Comparison of ENCODE assay signal across 15 cellular contexts in the genomic region with DNA sequence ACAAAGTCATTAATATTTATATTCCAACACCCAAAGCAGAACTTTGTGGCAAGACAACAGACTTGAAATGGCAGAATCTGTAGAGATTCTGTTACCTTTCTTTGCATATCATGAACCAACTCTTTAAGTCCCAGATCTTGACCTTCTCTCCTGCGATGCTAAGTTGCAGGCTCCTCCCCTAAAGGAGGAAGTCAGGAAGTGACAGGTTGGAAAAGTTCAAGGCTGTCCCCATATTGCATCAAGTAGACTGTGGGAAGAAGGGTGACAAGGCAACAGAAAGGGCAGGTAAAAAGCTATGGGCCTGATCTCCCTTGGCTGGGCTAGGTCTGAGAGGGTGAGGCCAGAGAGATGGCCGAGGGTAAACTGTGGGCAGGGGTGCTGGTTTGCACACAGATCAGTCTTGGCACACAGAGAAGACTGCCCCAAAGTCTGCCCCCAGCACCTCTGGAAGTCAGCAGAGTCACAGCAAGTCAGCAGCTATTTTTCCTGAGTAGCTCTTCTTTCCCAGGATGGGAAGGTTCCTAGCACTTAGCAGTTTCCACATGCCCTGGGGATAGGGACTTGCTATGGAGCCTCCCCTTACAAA.
DNase-seq lines count a peak whose midpoint lies in the region; ATAC-seq, FAIRE-seq and TF ChIP-seq lines count a peak whose summit lies in the region.
"Had no signal": no experiment of that assay in that cellular context is flagged by ENCODE, and none has a peak within 500 bp of the region (broad histone marks: within the 10 kb centered on the region; RNA-seq: fewer than 3 reads in every experiment).

No MANE protein-coding gene starts in this region.

- H3K36me3 ChIP-seq in HepG2 (replicated peaks in 1 of 2; ENCODE audit: control insufficient read depth in 1 of 2, insufficient read depth in 2 of 2, low read length in 2 of 2) (peaks cover 11 to 42% of the 10 kb centered on the region in 2 experiments), right lobe of liver (no peaks in the 10 kb centered on the region), colonic mucosa (no peaks in the 10 kb centered on the region), neuronal stem cell (replicated peaks in 1 of 2; ENCODE audit: control insufficient read depth in 2 of 2, insufficient read depth in 2 of 2, low read length in 2 of 2) (no peaks in the 10 kb centered on the region)
- H3K36me3 ChIP-seq: HAP-1 had no signal

- H3K79me1 ChIP-seq in neuronal stem cell (ENCODE audit: low read depth, low read length): no peaks in the 10 kb centered on the region

- TF ChIP-seq CTCF in HepG2 (CRISPR knock-in tag; IDR thresholded peaks at IDR 0.05): no peak
- TF ChIP-seq CTCF in right lobe of liver (IDR thresholded peaks at IDR 0.05): no peak
- TF ChIP-seq CTCF in colonic mucosa (IDR thresholded peaks at IDR 0.05): no peak

- peaks cover 22% of the 10 kb centered on the region for H3K4me1 ChIP-seq in HepG2 (ENCODE audit: insufficient read depth, low read length)
- no peaks in the 10 kb centered on the region for H3K4me1 ChIP-seq in right lobe of liver
- peaks cover 7% of the 10 kb centered on the region for H3K4me1 ChIP-seq in colonic mucosa
- H3K4me1 ChIP-seq in neuronal stem cell (ENCODE audit: control insufficient read depth in 2 of 2, insufficient read depth in 1 of 2, low read depth in 1 of 2, low read length in 2 of 2): no peaks in the 10 kb centered on the region
- H3K4me1 ChIP-seq: A549, BLaER1 had no signal

- H2AK5ac ChIP-seq in neuronal stem cell (ENCODE audit: low read depth, low read length): no peak overlapping the region

- no peak overlapping the region for H3K23ac ChIP-seq in neuronal stem cell (ENCODE audit: low read depth, low read length, poor library complexity)

- H4K20me1 ChIP-seq in HepG2 (ENCODE audit: insufficient read depth, low read length): peaks cover 12% of the 10 kb centered on the region; the same call in 1 of the 2 replicates
- H4K20me1 ChIP-seq: BLaER1 had no signal

- H3K4me2 ChIP-seq in HepG2 (ENCODE audit: low read depth, low read length) (no peak overlapping the region), neuronal stem cell (ENCODE audit: insufficient read depth, low read length, poor library complexity, severe bottlenecking) (no peak overlapping the region)
- H3K4me2 ChIP-seq: A549, BLaER1 had no signal

- no peak overlapping the region for H4K91ac ChIP-seq in neuronal stem cell (ENCODE audit: low read depth, low read length, poor library complexity)

- no peak overlapping the region for H3K18ac ChIP-seq in neuronal stem cell (ENCODE audit: low read length)

- H3K4ac ChIP-seq in neuronal stem cell (ENCODE audit: low read length): no peak overlapping the region

- no peak overlapping the region for H3K9ac ChIP-seq in HepG2 (ENCODE audit: insufficient read depth, low read depth, low read length)
- no peak overlapping the region for H3K9ac ChIP-seq in colonic mucosa (ENCODE audit: low read depth in 2 of 2, low read length in 2 of 2)
- no peak overlapping the region for H3K9ac ChIP-seq in neuronal stem cell (ENCODE audit: low read depth, low read length, poor library complexity)
- H3K9ac ChIP-seq: BLaER1 had no signal

- no peak overlapping the region for H3K4me3 ChIP-seq in HepG2 (replicated peaks in 1 of 3; ENCODE audit: insufficient read depth in 1 of 3, low read depth in 2 of 3, low read length in 3 of 3)
- no peak overlapping the region for H3K4me3 ChIP-seq in right lobe of liver
- no peak overlapping the region for H3K4me3 ChIP-seq in colonic mucosa
- no peak overlapping the region for H3K4me3 ChIP-seq in neuronal stem cell (ENCODE audit: low read length in 2 of 2)
- H3K4me3 ChIP-seq: A549, BLaER1, HAP-1 had no signal

- BruUV-seq in HepG2 (replicated peaks; lab: Mats Ljungman, UMichigan): no TSS peak

- H2AFZ ChIP-seq in HepG2 (ENCODE audit: low read length) (no peak overlapping the region), neuronal stem cell (ENCODE audit: low read length) (peak overlapping the region; percentile 46)

- TF ChIP-seq POLR2A in HepG2 (IDR thresholded peaks at IDR 0.05; ENCODE audit: insufficient read depth in 1 of 2, low read depth in 2 of 2, low read length in 2 of 2): no peak
- no peak for TF ChIP-seq POLR2A in right lobe of liver (IDR thresholded peaks at IDR 0.05)

- no peak for DNase-seq in HepG2 (ENCODE audit: low spot score)
- DNase-seq in right lobe of liver: no peak
- DNase-seq in colonic mucosa: no peak
- DNase-seq in neuronal stem cell (ENCODE audit: low spot score): no peak
- DNase-seq in DMS153 treated with DMSO at 0.1 percent for 48 hours (lab: John Stamatoyannopoulos, UW; ENCODE audit: unreplicated experiment): no peak
- DNase-seq: CD4-positive, alpha-beta memory T cell; GDM1 had no signal

- TF ChIP-seq RAD21 in HepG2 (CRISPR knock-in tag; IDR thresholded peaks at IDR 0.05): no peak

- no peaks in the 10 kb centered on the region for H3K79me2 ChIP-seq in HepG2 (ENCODE audit: insufficient read depth, low read length)

- POLR2A ChIA-PET in HepG2 (lab: Yijun Ruan, JAX): no interaction called here

- in situ Hi-C loops in HepG2 (cut with HindIII; ENCODE audit: extremely low pct_ligation_motif_present, low pct_unique_long_range_greater_than_20kb): no loop called here

- H3K14ac ChIP-seq in neuronal stem cell (ENCODE audit: low read length): no peak overlapping the region

- no peak overlapping the region for H4K8ac ChIP-seq in neuronal stem cell (ENCODE audit: low read depth, low read length)

- no peak overlapping the region for H2BK15ac ChIP-seq in neuronal stem cell (ENCODE audit: low read length)

- H3K27me3 ChIP-seq in HepG2 (ENCODE audit: control insufficient read depth in 1 of 2, insufficient read depth in 2 of 2, low read length in 2 of 2): no peaks in the 10 kb centered on the region
- no peaks in the 10 kb centered on the region for H3K27me3 ChIP-seq in right lobe of liver
- H3K27me3 ChIP-seq in colonic mucosa: no peaks in the 10 kb centered on the region
- peaks cover 0 to 2% (median 0%) of the 10 kb centered on the region in 3 experiments for H3K27me3 ChIP-seq in neuronal stem cell (ENCODE audit: control insufficient read depth in 3 of 3, insufficient read depth in 3 of 3, low read depth in 1 of 3, low read length in 3 of 3)
- H3K27me3 ChIP-seq: BLaER1 had no signal

- CTCF ChIA-PET in HepG2 (lab: Yijun Ruan, JAX; ENCODE audit: low intra/inter-chr PET ratio, low total read pairs): no interaction called here

- no peak overlapping the region for H2BK12ac ChIP-seq in neuronal stem cell (ENCODE audit: low read length)

- TF ChIP-seq EP300 in HepG2 (IDR thresholded peaks at IDR 0.05; ENCODE audit: low read depth in 2 of 2, low read length in 2 of 2): no peak
- no peak for TF ChIP-seq EP300 in HepG2 (CRISPR knock-in tag; IDR thresholded peaks at IDR 0.05; ENCODE audit: borderline replicate concordance)

- intact Hi-C loops in HepG2 (cut with micrococcal nuclease; ENCODE audit: unreplicated experiment): no loop called here
- intact Hi-C loops in right lobe of liver (cut with DNase I): no loop called here
- intact Hi-C loops in colonic mucosa (cut with DNase I): no loop called here

- WGBS in HepG2 (ENCODE audit: low lambda C conversion rate): 100% methylated on average over 2 of the region's 2 CpGs
- 100% methylated on average over 1 of the region's 2 CpGs for WGBS in right lobe of liver (ENCODE audit: insufficient coverage, low coverage, low lambda C conversion rate, missing lambda C conversion rate)
- no CpG with 5 or more reads among the region's 2 CpGs for WGBS in neuronal stem cell (ENCODE audit: extremely low coverage in 2 of 2, insufficient read length in 2 of 2, insufficient replicate concordance in 1 of 2), 2 donors

- no peak overlapping the region for H3K27ac ChIP-seq in HepG2 (ENCODE audit: extremely low read length, insufficient read depth, low read length)
- H3K27ac ChIP-seq in right lobe of liver: no peak overlapping the region
- peak overlapping the region; percentile 3 for H3K27ac ChIP-seq in colonic mucosa
- H3K27ac ChIP-seq in neuronal stem cell (replicated peaks; ENCODE audit: low read length): no peak overlapping the region
- H3K27ac ChIP-seq: 22Rv1, A549, BLaER1 had no signal

- H3K9me3 ChIP-seq in HepG2 (ENCODE audit: low read length) (no peaks in the 10 kb centered on the region), right lobe of liver (no peaks in the 10 kb centered on the region), colonic mucosa (no peaks in the 10 kb centered on the region), neuronal stem cell (replicated peaks in 1 of 2; ENCODE audit: control insufficient read depth in 2 of 2, insufficient read depth in 1 of 2, low read depth in 1 of 2, low read length in 2 of 2) (peaks cover 0 to 14% of the 10 kb centered on the region in 2 donors)
- H3K9me3 ChIP-seq: A549 had no signal

- ATAC-seq in HepG2 (peak; percentile 58), right lobe of liver (no peak), GM19023 (IDR thresholded peaks at IDR 0.05; ENCODE audit: unreplicated experiment) (no peak)
- ATAC-seq in activated CD4-positive, CD25-positive, alpha-beta regulatory T cell treated with anti-CD3 and anti-CD28 coated beads, Interleukin-2, amount 50 U/mL, for 24 hours: no peak
- ATAC-seq: A549 had no signal

- H2BK120ac ChIP-seq in neuronal stem cell (ENCODE audit: low read depth, low read length): no peak overlapping the region

- no peak overlapping the region for H2BK5ac ChIP-seq in neuronal stem cell (ENCODE audit: low read length)

- FAIRE-seq in HepG2 (lab: Jason Lieb, UNC): no peak
- FAIRE-seq: A549, GM12892, GM18507 had no signal

TF ChIP-seq in HepG2, 621 proteins besides CTCF, POLR2A, EP300 and RAD21 (continues in another document):
- no peak for TF ChIP-seq ZNF883 (CRISPR knock-in tag; IDR thresholded peaks at IDR 0.05; ENCODE audit: not compliant biosample characterization)
- TF ChIP-seq ZNF607 (CRISPR knock-in tag; IDR thresholded peaks at IDR 0.05; ENCODE audit: borderline replicate concordance): no peak
- TF ChIP-seq, protein P1, sequence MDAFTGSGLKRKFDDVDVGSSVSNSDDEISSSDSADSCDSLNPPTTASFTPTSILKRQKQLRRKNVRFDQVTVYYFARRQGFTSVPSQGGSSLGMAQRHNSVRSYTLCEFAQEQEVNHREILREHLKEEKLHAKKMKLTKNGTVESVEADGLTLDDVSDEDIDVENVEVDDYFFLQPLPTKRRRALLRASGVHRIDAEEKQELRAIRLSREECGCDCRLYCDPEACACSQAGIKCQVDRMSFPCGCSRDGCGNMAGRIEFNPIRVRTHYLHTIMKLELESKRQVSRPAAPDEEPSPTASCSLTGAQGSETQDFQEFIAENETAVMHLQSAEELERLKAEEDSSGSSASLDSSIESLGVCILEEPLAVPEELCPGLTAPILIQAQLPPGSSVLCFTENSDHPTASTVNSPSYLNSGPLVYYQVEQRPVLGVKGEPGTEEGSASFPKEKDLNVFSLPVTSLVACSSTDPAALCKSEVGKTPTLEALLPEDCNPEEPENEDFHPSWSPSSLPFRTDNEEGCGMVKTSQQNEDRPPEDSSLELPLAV (CRISPR knock-in tag; conservative IDR thresholded peaks at IDR 0.05; ENCODE audit: low read depth): no peak
- TF ChIP-seq RBM39 (IDR thresholded peaks at IDR 0.05; ENCODE audit: low read depth, low read length, poor library complexity, severe bottlenecking): no peak
- TF ChIP-seq REPIN1 (CRISPR knock-in tag; IDR thresholded peaks at IDR 0.05; ENCODE audit: borderline replicate concordance, low read depth): no peak
